Comparison of ENCODE assay signal across 20 cellular contexts in genomic region chr4:106618920-106619319, GRCh38.
DNase-seq lines count a peak whose midpoint lies in the region; ATAC-seq and TF ChIP-seq lines count a peak whose summit lies in the region.
"Had no signal": no experiment of that assay in that cellular context is flagged by ENCODE, and none has a peak within 500 bp of the region (broad histone marks: within the 10 kb centered on the region; RNA-seq: fewer than 3 reads in every experiment).

No MANE protein-coding gene starts in this region.

- no peaks in the 10 kb centered on the region for H3K4me1 Mint-ChIP-seq in activated CD8-positive, alpha-beta T cell treated with anti-CD3 and anti-CD28 coated beads, Interleukin-2, amount 10 ng/mL, durations not matched to agents 7 days and 5 days (ENCODE audit: low read depth)
- H3K4me1 Mint-ChIP-seq: activated CD4-positive, alpha-beta T cell treated with anti-CD3 and anti-CD28 coated beads for 36 hours; CD14-positive monocyte had no signal

- H3K9me3 ChIP-seq in HEK293 (ENCODE audit: control insufficient read depth, insufficient read depth, low read depth, low read length): no peaks in the 10 kb centered on the region
- H3K9me3 ChIP-seq: gastrocnemius medialis, spleen, thyroid gland had no signal

- no peaks in the 10 kb centered on the region for H3K9me3 Mint-ChIP-seq in activated CD8-positive, alpha-beta T cell treated with anti-CD3 and anti-CD28 coated beads, Interleukin-2, amount 10 ng/mL, durations not matched to agents 7 days and 5 days (ENCODE audit: insufficient read depth)
- H3K9me3 Mint-ChIP-seq: activated T-cell treated with anti-CD3 and anti-CD28 coated beads, Interleukin-2, amount 50 U/mL, for 4 hours; CD14-positive monocyte had no signal

- no peaks in the 10 kb centered on the region for H3K36me3 ChIP-seq in HEK293 (ENCODE audit: control insufficient read depth in 2 of 2, insufficient read depth in 1 of 2, low read length in 2 of 2)
- H3K36me3 ChIP-seq: gastrocnemius medialis, spleen, thyroid gland had no signal

- ATAC-seq in GM18868 (IDR thresholded peaks at IDR 0.05; ENCODE audit: unreplicated experiment): no peak
- no peak for ATAC-seq in activated CD8-positive, alpha-beta T cell treated with anti-CD3 and anti-CD28 coated beads, Interleukin-2, amount 10 ng/mL, durations not matched to agents 7 days and 5 days
- ATAC-seq: activated CD4-positive, alpha-beta T cell treated with anti-CD3 and anti-CD28 coated beads for 36 hours; activated T-cell treated with anti-CD3 and anti-CD28 coated beads, Interleukin-2, amount 50 U/mL, for 4 hours; gastrocnemius medialis; stimulated activated naive CD8-positive, alpha-beta T cell treated with anti-CD3 and anti-CD28 coated beads, Interleukin-15, Interleukin-2, amounts not matched to agents 100 U/mL and 50 U/mL, for 24 hours had no signal

- in situ Hi-C loops in ACHN (cut with HindIII; ENCODE audit: low pct_ligation_motif_present, low pct_unique_long_range_greater_than_20kb, low sequenced_read_pairs) (no loop called here), SK-MEL-5 (cut with HindIII; ENCODE audit: low pct_unique_long_range_greater_than_20kb, low sequenced_read_pairs) (no loop called here)

- H3K27ac Mint-ChIP-seq in activated CD8-positive, alpha-beta T cell treated with anti-CD3 and anti-CD28 coated beads, Interleukin-2, amount 10 ng/mL, durations not matched to agents 7 days and 5 days: no peak overlapping the region
- H3K27ac Mint-ChIP-seq: activated CD4-positive, alpha-beta T cell treated with anti-CD3 and anti-CD28 coated beads for 36 hours; CD14-positive monocyte had no signal

- no peak for TF ChIP-seq CTCF in HEK293 (tag by site-specific recombination; IDR thresholded peaks at IDR 0.05)
- TF ChIP-seq CTCF in fibroblast of villous mesenchyme (IDR thresholded peaks at IDR 0.05; ENCODE audit: insufficient read depth, low read depth, low read length): peak; percentile 9

- no peaks in the 10 kb centered on the region for H3K36me3 Mint-ChIP-seq in activated CD8-positive, alpha-beta T cell treated with anti-CD3 and anti-CD28 coated beads, Interleukin-2, amount 10 ng/mL, durations not matched to agents 7 days and 5 days (ENCODE audit: low read depth)
- H3K36me3 Mint-ChIP-seq: CD14-positive monocyte had no signal

- no peaks in the 10 kb centered on the region for H3K27me3 Mint-ChIP-seq in activated CD8-positive, alpha-beta T cell treated with anti-CD3 and anti-CD28 coated beads, Interleukin-2, amount 10 ng/mL, durations not matched to agents 7 days and 5 days (ENCODE audit: low read depth)
- H3K27me3 Mint-ChIP-seq: activated CD4-positive, alpha-beta T cell treated with anti-CD3 and anti-CD28 coated beads for 36 hours had no signal

- CTCF ChIA-PET in HEK293 (lab: Yijun Ruan, JAX): no interaction called here
- CTCF ChIA-PET in activated CD8-positive, alpha-beta T cell treated with anti-CD3 and anti-CD28 coated beads, Interleukin-2, amount 10 ng/mL, durations not matched to agents 7 days and 5 days (lab: Charles Lee): no interaction called here

- no peaks in the 10 kb centered on the region for H3K4me1 ChIP-seq in HEK293 (ENCODE audit: control insufficient read depth, insufficient read depth, low read length)
- H3K4me1 ChIP-seq: gastrocnemius medialis, spleen, thyroid gland had no signal

- H3K4me3 ChIP-seq in HEK293 (ENCODE audit: low read depth, low read length) (no peak overlapping the region), fibroblast of villous mesenchyme (ENCODE audit: low read depth, low read length) (no peak overlapping the region)
- H3K4me3 ChIP-seq: dorsolateral prefrontal cortex, gastrocnemius medialis, spleen, thyroid gland had no signal

- peak; percentile 7 for DNase-seq in ACHN
- peak; percentile 20 for DNase-seq in SK-MEL-5 (ENCODE audit: low read depth, low spot score)
- DNase-seq in fibroblast of villous mesenchyme (ENCODE audit: low read depth): no peak
- no peak for DNase-seq in NCI-H2196 treated with DMSO at 0.1 percent for 48 hours (lab: John Stamatoyannopoulos, UW; ENCODE audit: unreplicated experiment)
- no peak for DNase-seq in activated CD8-positive, alpha-beta T cell treated with anti-CD3 and anti-CD28 coated beads, Interleukin-2, amount 10 ng/mL, durations not matched to agents 7 days and 5 days
- DNase-seq in foreskin melanocyte: no peak
- DNase-seq: activated CD4-positive, alpha-beta T cell treated with anti-CD3 and anti-CD28 coated beads for 36 hours; activated naive CD4-positive, alpha-beta T cell treated with Interleukin-2 at 50 U/mL for 16 hours; activated T-cell treated with anti-CD3 and anti-CD28 coated beads, Interleukin-2, amount 50 U/mL, for 4 hours; dorsolateral prefrontal cortex; gastrocnemius medialis; kidney glomerular epithelial cell; occipital lobe; spleen; stimulated activated CD4-positive, alpha-beta T cell treated with anti-CD3 and anti-CD28 coated beads, Interleukin-4, amount 100 ng/mL, for 1 hour; stimulated activated naive CD8-positive, alpha-beta T cell treated with anti-CD3 and anti-CD28 coated beads, Interleukin-15, Interleukin-2, amounts not matched to agents 100 U/mL and 50 U/mL, for 24 hours; thyroid gland had no signal

- no peak overlapping the region for H3K27ac ChIP-seq in HEK293 (ENCODE audit: extremely low read depth, low read depth, low read length)
- H3K27ac ChIP-seq: dorsolateral prefrontal cortex, gastrocnemius medialis, spleen, thyroid gland had no signal

- H3K4me3 Mint-ChIP-seq in activated CD8-positive, alpha-beta T cell treated with anti-CD3 and anti-CD28 coated beads, Interleukin-2, amount 10 ng/mL, durations not matched to agents 7 days and 5 days: no peak overlapping the region
- H3K4me3 Mint-ChIP-seq: activated CD4-positive, alpha-beta T cell treated with anti-CD3 and anti-CD28 coated beads for 36 hours; activated T-cell treated with anti-CD3 and anti-CD28 coated beads, Interleukin-2, amount 50 U/mL, for 4 hours; CD14-positive monocyte had no signal

- POLR2A ChIA-PET in HEK293 (lab: Yijun Ruan, JAX): no interaction called here
- POLR2A ChIA-PET in activated CD8-positive, alpha-beta T cell treated with anti-CD3 and anti-CD28 coated beads, Interleukin-2, amount 10 ng/mL, durations not matched to agents 7 days and 5 days (lab: Charles Lee): no interaction called here

TF ChIP-seq in HEK293, 187 proteins besides CTCF, POLR2A, EP300 and RAD21:
- TF ChIP-seq ZNF473 (tag by site-specific recombination; IDR thresholded peaks at IDR 0.05): no peak
- no peak for TF ChIP-seq REST (tag by site-specific recombination; IDR thresholded peaks at IDR 0.05)
- 0 out of 2 replicates have a peak, but pooled peaks have one; percentile 25 for TF ChIP-seq PRDM6 (tag by site-specific recombination; IDR thresholded peaks at IDR 0.05)
- no peak for TF ChIP-seq KLF7 (tag by site-specific recombination; IDR thresholded peaks at IDR 0.05; ENCODE audit: borderline replicate concordance)
- peak; percentile 48; the same call in 1 of the 2 replicates for TF ChIP-seq MZF1 (tag by site-specific recombination; IDR thresholded peaks at IDR 0.05; ENCODE audit: borderline replicate concordance)

Comparison
In these comparisons a context has a peak if more than half of its experiments do, and no peak if none do; other contexts are left out.
1. DNase-seq: peak in ACHN (single experiment) and SK-MEL-5 (single experiment); none in fibroblast of villous mesenchyme (single experiment), NCI-H2196 treated with DMSO at 0.1 percent for 48 hours (single experiment), activated CD8-positive, alpha-beta T cell treated with anti-CD3 and anti-CD28 coated beads, Interleukin-2, amount 10 ng/mL, durations not matched to agents 7 days and 5 days (single experiment) and foreskin melanocyte (single experiment).